In genomic region chrX:65667157-65667502, GRCh38 we compare ENCODE assay signal across 9 cellular contexts. TPM values are rescaled to one million over a fixed set of nuclear protein-coding genes. Genes with fewer than 3 reads are reported as not detected.
DNase-seq lines count a peak whose midpoint lies in the region; ATAC-seq, FAIRE-seq and TF ChIP-seq lines count a peak whose summit lies in the region.
"Had no signal": no experiment of that assay in that cellular context is flagged by ENCODE, and none has a peak within 500 bp of the region (broad histone marks: within the 10 kb centered on the region; RNA-seq: fewer than 3 reads in every experiment).

No MANE protein-coding gene starts in this region.

- H3K27me3 ChIP-seq in astrocyte (ENCODE audit: insufficient read depth, low read length) (no peaks in the 10 kb centered on the region), neutrophil (no peaks in the 10 kb centered on the region)

- FAIRE-seq in astrocyte (lab: Jason Lieb, UNC): no peak

- H3K27me3 Mint-ChIP-seq in astrocyte (ENCODE audit: low read depth, unreplicated experiment): no peaks in the 10 kb centered on the region

- H3K9me3 Mint-ChIP-seq in astrocyte (ENCODE audit: unreplicated experiment): no peaks in the 10 kb centered on the region

- H3K79me2 ChIP-seq in astrocyte (ENCODE audit: insufficient read depth, low read length): peaks cover 45% of the 10 kb centered on the region

- H3K36me3 Mint-ChIP-seq in astrocyte (ENCODE audit: low read depth, unreplicated experiment): no peaks in the 10 kb centered on the region

- peaks cover 16% of the 10 kb centered on the region for H3K4me1 Mint-ChIP-seq in astrocyte (ENCODE audit: low read depth, unreplicated experiment)

- no peak overlapping the region for H2AFZ ChIP-seq in astrocyte (ENCODE audit: low read depth, low read length)

- H3K36me3 ChIP-seq in astrocyte (ENCODE audit: insufficient read depth, low read length) (peaks cover 2% of the 10 kb centered on the region), neutrophil (no peaks in the 10 kb centered on the region)

- H3K4me3 ChIP-seq in astrocyte (ENCODE audit: insufficient read depth, low read depth, low read length): no peak overlapping the region
- H3K4me3 ChIP-seq in neutrophil (ENCODE audit: low read depth in 1 of 2, low read length in 1 of 2): peak overlapping the region; percentile 76 to 90

- DNase-seq in CMK (ENCODE audit: low read depth) (peak; percentile 25), astrocyte (ENCODE audit: low read depth) (no peak), amniotic stem cell (lab: John Stamatoyannopoulos, UW) (no peak), HPDE6-E6E7 (ENCODE audit: extremely low spot score) (no peak)
- DNase-seq in stimulated activated CD4-positive, alpha-beta T cell treated with anti-CD3 and anti-CD28 coated beads, Interleukin-2, amount 100 ng/mL, for 48 hours: no peak
- DNase-seq: NCI-H524 treated with DMSO at 0.1 percent for 48 hours had no signal

- TF ChIP-seq CTCF in astrocyte (IDR thresholded peaks at IDR 0.05; ENCODE audit: insufficient read depth, low read depth, low read length) (no peak), neutrophil (IDR thresholded peaks at IDR 0.05) (no peak)

- peak; percentile 20 for ATAC-seq in HG02884 (IDR thresholded peaks at IDR 0.05; ENCODE audit: unreplicated experiment)
- ATAC-seq in GM18867 (IDR thresholded peaks at IDR 0.05; ENCODE audit: unreplicated experiment): no peak

- H3K4me1 ChIP-seq in astrocyte (ENCODE audit: insufficient read depth, low read length) (peaks cover 11% of the 10 kb centered on the region), neutrophil (ENCODE audit: control insufficient read depth in 1 of 2, insufficient read depth in 1 of 2, low read depth in 1 of 2, low read length in 1 of 2) (peaks cover 24 to 41% of the 10 kb centered on the region in 2 experiments)

- peak overlapping the region; percentile 65 for H3K9ac ChIP-seq in astrocyte (ENCODE audit: low read length)

- peak overlapping the region; percentile 68 for H3K27ac Mint-ChIP-seq in astrocyte (ENCODE audit: unreplicated experiment)

- no peaks in the 10 kb centered on the region for H3K9me3 ChIP-seq in astrocyte (ENCODE audit: insufficient read depth, low read depth, low read length)
- no peaks in the 10 kb centered on the region for H3K9me3 ChIP-seq in neutrophil

- peak overlapping the region; percentile 80 for H3K4me3 Mint-ChIP-seq in astrocyte (ENCODE audit: unreplicated experiment)

- H3K27ac ChIP-seq in astrocyte (ENCODE audit: low read depth, low read length) (peak overlapping the region; percentile 38), neutrophil (peak overlapping the region; percentile 91)

- peak overlapping the region; percentile 44 for H3K4me2 ChIP-seq in astrocyte (ENCODE audit: low read length)

- H4K20me1 ChIP-seq in astrocyte (ENCODE audit: insufficient read depth, low read length): peaks cover 32% of the 10 kb centered on the region

RNA-seq across cellular contexts. Expression of gene MSN, which starts 0.3 kb away (rescaled TPM):
- 356 and 369 TPM in 2 replicates for total RNA-seq in astrocyte
